In genomic region chr11:75389276-75389605, GRCh38 we compare ENCODE assay signal across 1 cellular context.
TF ChIP-seq lines count a peak whose summit lies in the region.

No MANE protein-coding gene starts in this region.

TF ChIP-seq in HCT116, 20 proteins besides CTCF, POLR2A, EP300 and RAD21:
- TF ChIP-seq ATF3 (IDR thresholded peaks at IDR 0.05) = no peak
- no peak for TF ChIP-seq ELF1 (IDR thresholded peaks at IDR 0.05; ENCODE audit: borderline replicate concordance, low read depth)
- TF ChIP-seq EZH2 (IDR thresholded peaks at IDR 0.05) = no peak
